ENCODE assay signal across 8 cellular contexts in genomic region chr14:29222671-29223268, GRCh38.
DNase-seq lines count a peak whose midpoint lies in the region; ATAC-seq and TF ChIP-seq lines count a peak whose summit lies in the region.

No MANE protein-coding gene starts in this region.

- H3K9ac ChIP-seq in PC-3 (ENCODE audit: low read length), result no peak overlapping the region

- H3K9me2 ChIP-seq in PC-3 (replicated peaks; ENCODE audit: low read length), result no peaks in the 10 kb centered on the region

- H3K9me3 Mint-ChIP-seq in HFFc6, result no peaks in the 10 kb centered on the region

- BruUV-seq in PC-3 (replicated peaks; lab: Mats Ljungman, UMichigan), result no TSS peak

- H3K36me3 ChIP-seq in PC-3 (ENCODE audit: low read depth, low read length), result no peaks in the 10 kb centered on the region

- TF ChIP-seq CTCF in AG09309 (IDR thresholded peaks at IDR 0.05; ENCODE audit: control insufficient read depth, insufficient read depth, low read depth, low read length, missing control alignments), result peak; percentile 73
- TF ChIP-seq CTCF in HFFc6 (IDR thresholded peaks at IDR 0.05), result peak; percentile 80
- TF ChIP-seq CTCF in PC-3 (conservative IDR thresholded peaks at IDR 0.05; ENCODE audit: low read depth, low read length), result peak; percentile 88

- H3K27me3 Mint-ChIP-seq in HFFc6 (ENCODE audit: insufficient read depth), result no peaks in the 10 kb centered on the region

- H3K36me3 Mint-ChIP-seq in HFFc6 (ENCODE audit: low read depth), result no peaks in the 10 kb centered on the region

- H3K4me2 ChIP-seq in PC-3 (ENCODE audit: low read length), result peak overlapping the region; percentile 70

- no peak overlapping the region for H3K4me3 ChIP-seq in AG09309 (ENCODE audit: control insufficient read depth, low read depth, low read length)
- H3K4me3 ChIP-seq in PC-3 (ENCODE audit: low read length), result no peak overlapping the region

- CTCF ChIA-PET in PC-3 (lab: Charles Lee), result no interaction called here

- H3K27ac ChIP-seq in PC-3 (ENCODE audit: low read length), result no peak overlapping the region

- peak overlapping the region; percentile 55 for H3K4me3 Mint-ChIP-seq in HFFc6

- peaks cover 29% of the 10 kb centered on the region for H3K4me1 Mint-ChIP-seq in HFFc6 (ENCODE audit: low read depth)

- no peaks in the 10 kb centered on the region for H3F3A ChIP-seq in PC-3 (ENCODE audit: low read length, unreplicated experiment)

- intact Hi-C loops in PC-3 (cut with micrococcal nuclease), result loop anchor here (1.0 to 5.0 kb wide), 3 partner anchors 206 to 465 kb away; no protein-coding TSS in a partner anchor

- peaks cover 17% of the 10 kb centered on the region for H3K27me3 ChIP-seq in PC-3 (ENCODE audit: low read length)

- H3K9me3 ChIP-seq in PC-3 (ENCODE audit: low read length), result no peaks in the 10 kb centered on the region

- POLR2A ChIA-PET in PC-3 (lab: Charles Lee; ENCODE audit: unreplicated experiment), result no interaction called here

- DNase-seq in AG09309 (ENCODE audit: low read depth) (no peak), HFFc6 (peak; percentile 69), PC-3 (peak; percentile 59), foreskin melanocyte (peak; percentile 15)
- no peak for DNase-seq in activated CD8-positive, alpha-beta memory T cell treated with anti-CD3 and anti-CD28 coated beads, Interleukin-2, amount 50 U/mL, for 4 hours

- H2AFZ ChIP-seq in PC-3 (ENCODE audit: low read length), result no peak overlapping the region

- peaks cover 1% of the 10 kb centered on the region for H3K4me1 ChIP-seq in PC-3 (ENCODE audit: insufficient read depth, low read length)

- no peak overlapping the region for H3K27ac Mint-ChIP-seq in HFFc6

- ATAC-seq in PC-3 (peak; percentile 95), HG02571 (IDR thresholded peaks at IDR 0.05; ENCODE audit: unreplicated experiment) (no peak), GM19463 (IDR thresholded peaks at IDR 0.05; ENCODE audit: unreplicated experiment) (no peak), HG02884 (IDR thresholded peaks at IDR 0.05; ENCODE audit: unreplicated experiment) (no peak)

- no peaks in the 10 kb centered on the region for H4K20me1 ChIP-seq in PC-3 (ENCODE audit: low read length)

- H3K79me2 ChIP-seq in PC-3 (ENCODE audit: low read length), result no peaks in the 10 kb centered on the region

Comparison
In these comparisons a context has a peak if more than half of its experiments do, and no peak if none do; other contexts are left out.
1. DNase-seq: peak in HFFc6 (single experiment), PC-3 (single experiment) and foreskin melanocyte (single experiment); none in AG09309 (single experiment) and activated CD8-positive, alpha-beta memory T cell treated with anti-CD3 and anti-CD28 coated beads, Interleukin-2, amount 50 U/mL, for 4 hours (single experiment).
2. Peak in every context shown above with its lines, with median percentiles within 50 percentile points of each other: CTCF ChIP-seq.